Comparison of ENCODE assay signal across 8 cellular contexts in the genomic region with DNA sequence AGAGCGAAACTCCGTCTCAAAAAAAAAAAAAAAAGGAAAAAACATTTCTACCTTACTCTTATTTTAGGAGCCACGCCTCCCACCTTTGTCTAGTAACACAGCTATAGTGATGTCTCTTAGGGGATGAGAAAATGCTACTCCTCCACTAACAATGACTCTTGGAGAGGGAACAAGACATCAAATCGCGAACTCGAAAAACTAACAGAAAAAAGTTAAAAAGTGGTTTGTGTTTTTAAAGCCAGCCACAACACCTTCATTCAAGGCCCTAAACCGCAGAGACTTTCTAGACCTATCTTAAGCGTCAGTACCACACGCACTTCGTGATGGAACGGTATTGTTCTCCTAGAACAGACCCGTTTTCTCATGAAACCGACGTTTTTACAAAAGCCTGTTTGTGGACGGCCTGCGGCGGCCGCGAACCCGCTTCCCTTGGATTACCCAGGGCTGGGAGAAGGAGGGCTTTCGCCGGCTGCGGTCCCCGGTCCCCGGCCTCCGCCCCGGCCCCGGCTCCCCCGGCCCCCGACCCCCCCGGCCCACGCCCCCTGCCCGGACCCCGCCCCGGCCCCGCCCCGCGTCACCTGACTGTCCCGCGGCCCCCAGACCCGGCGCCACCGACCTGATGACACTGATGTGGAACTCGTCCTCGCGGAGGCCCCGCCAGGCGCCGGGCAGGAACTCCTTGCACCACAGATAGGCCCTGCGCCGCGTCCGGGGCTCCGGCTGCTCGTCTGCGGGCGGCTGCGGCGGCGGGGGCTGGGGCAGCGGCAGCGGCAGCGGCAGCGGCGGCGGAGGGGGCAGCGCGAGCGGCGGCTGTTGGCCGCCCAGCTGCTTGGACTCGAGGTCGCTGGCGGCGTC. TPM values are rescaled to one million over a fixed set of nuclear protein-coding genes. Genes with fewer than 3 reads are reported as not detected.
A peak's percentile ranks its signal among the peaks of the same experiment; 100 is the strongest.
DNase-seq lines count a peak whose midpoint lies in the region; ATAC-seq and TF ChIP-seq lines count a peak whose summit lies in the region.

No MANE protein-coding gene starts in this region.

- peaks cover 3% of the 10 kb centered on the region; the same call in 1 of the 2 replicates for H3K9me3 ChIP-seq in SJSA1 (replicated peaks)
- no peaks in the 10 kb centered on the region for H3K9me3 ChIP-seq in right cardiac atrium (ENCODE audit: control insufficient read depth, low read length)
- H3K9me3 ChIP-seq in prostate gland = no peaks in the 10 kb centered on the region

- H3K4me1 ChIP-seq in SJSA1 (replicated peaks) = peaks cover 44% of the 10 kb centered on the region
- peaks cover 4% of the 10 kb centered on the region for H3K4me1 ChIP-seq in right cardiac atrium (ENCODE audit: control insufficient read depth, insufficient read depth, low read length)
- H3K4me1 ChIP-seq in prostate gland (replicated peaks) = no peaks in the 10 kb centered on the region

- H3K4me3 ChIP-seq in AG04449 (ENCODE audit: low read depth, low read length) (peak overlapping the region; percentile 63), SJSA1 (peak overlapping the region; percentile 99), right cardiac atrium (ENCODE audit: low read length) (peak overlapping the region; percentile 78), prostate gland (peak overlapping the region; percentile 76 to 87)

- no peak for DNase-seq in AG04449 (ENCODE audit: low read depth, low spot score)
- peak; percentile 57 to 78 for DNase-seq in SJSA1 (ENCODE audit: low read depth in 1 of 2, low spot score in 2 of 2)
- DNase-seq in amniotic epithelial cell (ENCODE audit: low read depth) = peak; percentile 26
- peak; percentile 63 to 86 (median 85) for DNase-seq in right cardiac atrium
- DNase-seq in prostate gland (ENCODE audit: low spot score) = peak; percentile 58
- DNase-seq in NCI-H226 = no peak

- POLR2A ChIA-PET in AG04449 (lab: Yijun Ruan, JAX) = no interaction called here

- peaks cover 41% of the 10 kb centered on the region for H3K36me3 ChIP-seq in SJSA1
- no peaks in the 10 kb centered on the region for H3K36me3 ChIP-seq in prostate gland

- intact Hi-C loops in right cardiac atrium (cut with DNase I) (no loop called here), prostate gland (cut with DNase I) (no loop called here)

- ATAC-seq in GM18867 (IDR thresholded peaks at IDR 0.05; ENCODE audit: unreplicated experiment) (peak; percentile 15), HG03159 (IDR thresholded peaks at IDR 0.05; ENCODE audit: unreplicated experiment) (peak; percentile 23), right cardiac atrium (no peak)

- H3K27ac ChIP-seq in SJSA1 (peak overlapping the region; percentile 63), right cardiac atrium (ENCODE audit: low read length) (peak overlapping the region; percentile 89), prostate gland (peak overlapping the region; percentile 95 to 98)

- no peak for TF ChIP-seq POLR2A in prostate gland (IDR thresholded peaks at IDR 0.05)

- 3% methylated on average over 75 of the region's 75 CpGs for WGBS in right cardiac atrium
- 4% methylated on average over 51 of the region's 75 CpGs for WGBS in prostate gland

- no peaks in the 10 kb centered on the region for H3K27me3 ChIP-seq in SJSA1 (replicated peaks)
- H3K27me3 ChIP-seq in right cardiac atrium (ENCODE audit: control insufficient read depth, insufficient read depth) = no peaks in the 10 kb centered on the region
- H3K27me3 ChIP-seq in prostate gland (replicated peaks; ENCODE audit: insufficient read depth) = no peaks in the 10 kb centered on the region

- no peak for TF ChIP-seq CTCF in AG04449 (IDR thresholded peaks at IDR 0.05; ENCODE audit: insufficient read depth, low read length, missing control alignments)
- TF ChIP-seq CTCF in prostate gland (IDR thresholded peaks at IDR 0.05) = no peak

- CTCF ChIA-PET in AG04449 (lab: Yijun Ruan, JAX) = no interaction called here

RNA-seq across cellular contexts. Expression of a gene that starts 0.7 kb away (rescaled TPM):
- total RNA-seq in SJSA1 (2014; rRNA removed; shearing (Covaris generic)) = 28.5 and 36.1 TPM in 2 replicates
- total RNA-seq in right cardiac atrium (10 to 100 TPM in 2 of 4 donors, 1 to 10 TPM in 2; 8.7 to 11.1 (median 9.7) TPM), prostate gland (10 to 100 TPM; 88.6 to 93.4 TPM)
- 10.9 TPM for polyA plus RNA-seq in right cardiac atrium

Comparison
In these comparisons a context has a peak if more than half of its experiments do, and no peak if none do; other contexts are left out.
1. DNase-seq: peak in SJSA1 (2 of 2), amniotic epithelial cell (single experiment), right cardiac atrium (3 of 3) and prostate gland (single experiment); none in AG04449 (single experiment) and NCI-H226 (single experiment).
2. ATAC-seq: peak in GM18867 (single experiment) and HG03159 (single experiment); none in right cardiac atrium (0 of 2).
3. Peak in every context shown above with its lines, with median percentiles within 50 percentile points of each other: H3K4me3 ChIP-seq and H3K27ac ChIP-seq.